1 cellular context compared by ENCODE assay signal in genomic region chr2:39930175-39930926, GRCh38.
TF ChIP-seq lines count a peak whose summit lies in the region.

No MANE protein-coding gene starts in this region.

TF ChIP-seq in HepG2, 621 proteins besides CTCF, POLR2A, EP300 and RAD21:
- TF ChIP-seq KMT2B (CRISPR knock-in tag; IDR thresholded peaks at IDR 0.05) (no peak), RARA (CRISPR knock-in tag; IDR thresholded peaks at IDR 0.05) (no peak), ZNF879 (CRISPR knock-in tag; IDR thresholded peaks at IDR 0.05) (no peak), ZNF121 (CRISPR knock-in tag; IDR thresholded peaks at IDR 0.05) (no peak), TMF1 (CRISPR knock-in tag; IDR thresholded peaks at IDR 0.05; ENCODE audit: low read depth) (no peak), ZNF30 (CRISPR knock-in tag; IDR thresholded peaks at IDR 0.05) (no peak), ZNF567 (CRISPR knock-in tag; IDR thresholded peaks at IDR 0.05; ENCODE audit: borderline replicate concordance) (no peak), ZBTB7B (CRISPR knock-in tag; IDR thresholded peaks at IDR 0.05) (no peak), HOXA7 (CRISPR knock-in tag; IDR thresholded peaks at IDR 0.05) (no peak), ZSCAN12 (CRISPR knock-in tag; IDR thresholded peaks at IDR 0.05) (no peak), CC2D1A (CRISPR knock-in tag; IDR thresholded peaks at IDR 0.05) (no peak), TOPORS (CRISPR knock-in tag; IDR thresholded peaks at IDR 0.05) (no peak), ZNF205 (CRISPR knock-in tag; IDR thresholded peaks at IDR 0.05) (no peak), ZBTB8A (CRISPR knock-in tag; IDR thresholded peaks at IDR 0.05; ENCODE audit: borderline replicate concordance, low read depth) (no peak), PRMT3 (CRISPR knock-in tag; IDR thresholded peaks at IDR 0.05; ENCODE audit: borderline replicate concordance, low read depth) (no peak)
- TF ChIP-seq, protein P1, sequence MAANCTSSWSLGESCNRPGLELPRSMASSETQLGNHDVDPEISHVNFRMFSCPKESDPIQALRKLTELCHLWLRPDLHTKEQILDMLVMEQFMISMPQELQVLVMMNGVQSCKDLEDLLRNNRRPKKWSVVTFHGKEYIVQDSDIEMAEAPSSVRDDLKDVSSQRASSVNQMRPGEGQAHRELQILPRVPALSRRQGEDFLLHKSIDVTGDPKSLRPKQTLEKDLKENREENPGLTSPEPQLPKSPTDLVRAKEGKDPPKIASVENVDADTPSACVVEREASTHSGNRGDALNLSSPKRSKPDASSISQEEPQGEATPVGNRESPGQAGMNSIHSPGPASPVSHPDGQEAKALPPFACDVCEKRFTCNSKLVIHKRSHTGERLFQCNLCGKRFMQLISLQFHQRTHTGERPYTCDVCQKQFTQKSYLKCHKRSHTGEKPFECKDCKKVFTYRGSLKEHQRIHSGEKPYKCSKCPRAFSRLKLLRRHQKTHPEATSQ (CRISPR knock-in tag; IDR thresholded peaks at IDR 0.05; ENCODE audit: borderline replicate concordance) = no peak
- TF ChIP-seq, protein P2, sequence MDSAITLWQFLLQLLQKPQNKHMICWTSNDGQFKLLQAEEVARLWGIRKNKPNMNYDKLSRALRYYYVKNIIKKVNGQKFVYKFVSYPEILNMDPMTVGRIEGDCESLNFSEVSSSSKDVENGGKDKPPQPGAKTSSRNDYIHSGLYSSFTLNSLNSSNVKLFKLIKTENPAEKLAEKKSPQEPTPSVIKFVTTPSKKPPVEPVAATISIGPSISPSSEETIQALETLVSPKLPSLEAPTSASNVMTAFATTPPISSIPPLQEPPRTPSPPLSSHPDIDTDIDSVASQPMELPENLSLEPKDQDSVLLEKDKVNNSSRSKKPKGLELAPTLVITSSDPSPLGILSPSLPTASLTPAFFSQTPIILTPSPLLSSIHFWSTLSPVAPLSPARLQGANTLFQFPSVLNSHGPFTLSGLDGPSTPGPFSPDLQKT (CRISPR knock-in tag; IDR thresholded peaks at IDR 0.05; ENCODE audit: borderline replicate concordance) = no peak
